In the genomic region with DNA sequence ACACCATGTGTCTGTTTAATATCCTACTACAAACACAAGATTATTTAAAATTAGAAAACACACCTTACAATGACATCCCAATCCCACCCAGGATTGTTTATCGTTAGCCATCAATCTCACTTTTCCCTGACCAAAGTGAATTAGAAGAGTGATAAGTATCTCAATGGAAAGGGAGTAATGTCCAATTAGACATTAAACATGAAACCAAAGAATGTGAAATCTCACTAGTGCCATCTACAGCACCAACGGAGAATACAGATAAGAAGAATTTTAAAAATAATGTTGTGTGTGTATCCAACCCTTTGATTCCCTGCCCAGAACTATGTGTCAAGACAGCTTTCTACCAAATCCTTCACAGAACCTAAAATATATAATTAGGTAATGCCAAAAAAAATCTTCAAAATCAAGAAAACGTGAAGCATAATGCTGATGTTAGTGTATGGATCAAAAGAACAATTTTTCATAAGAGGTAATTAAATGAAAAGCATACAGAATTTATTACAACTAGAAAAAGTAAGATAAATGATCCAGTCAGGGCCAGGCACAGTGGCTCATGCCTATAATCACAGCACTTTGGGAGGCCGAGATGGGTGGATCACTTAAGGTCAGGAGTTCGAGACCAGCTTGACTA, we compare ENCODE assay signal across 8 cellular contexts.
DNase-seq lines count a peak whose midpoint lies in the region; ATAC-seq and FAIRE-seq lines count a peak whose summit lies in the region.

No MANE protein-coding gene starts in this region.

- peak; percentile 10 for DNase-seq in DMS53 treated with DMSO at 0.1 percent for 48 hours (lab: John Stamatoyannopoulos, UW; ENCODE audit: unreplicated experiment)
- DNase-seq in HTR-8/SVneo (ENCODE audit: insufficient read length, low spot score): peak; percentile 15
- peak in 2 of 3 donors; percentile 1 for DNase-seq in immature natural killer cell
- no peak for DNase-seq in stimulated activated CD4-positive, alpha-beta T cell treated with anti-CD3 and anti-CD28 coated beads, Interleukin-1b, Interleukin-23, amount 100 ng/mL, for 48 hours
- DNase-seq in effector CD8-positive, alpha-beta T cell (lab: John Stamatoyannopoulos, UW): no peak

- H3K4me1 Mint-ChIP-seq in immature natural killer cell: peaks cover 2 to 18% of the 10 kb centered on the region in 2 donors

- H3K9me3 Mint-ChIP-seq in immature natural killer cell: no peaks in the 10 kb centered on the region

- no peaks in the 10 kb centered on the region for H3K27me3 Mint-ChIP-seq in immature natural killer cell (ENCODE audit: low read depth in 3 of 3)

- H3K36me3 Mint-ChIP-seq in immature natural killer cell: peaks cover 0 to 11% (median 3%) of the 10 kb centered on the region in 3 donors

- no peak overlapping the region for H3K4me3 Mint-ChIP-seq in immature natural killer cell

- no peak for FAIRE-seq in HTR-8/SVneo (lab: Jason Lieb, UNC)
- peak; percentile 58 for FAIRE-seq in TTC549 (lab: Jason Lieb, UNC)

- H3K27ac Mint-ChIP-seq in immature natural killer cell: no peak overlapping the region

- no peak for ATAC-seq in HG02885 (IDR thresholded peaks at IDR 0.05; ENCODE audit: poor library complexity, unreplicated experiment)
- no peak for ATAC-seq in GM21528 (IDR thresholded peaks at IDR 0.05; ENCODE audit: low FRiP score, unreplicated experiment)

Comparison
In these comparisons a context has a peak if more than half of its experiments do, and no peak if none do; other contexts are left out.
1. DNase-seq: peak in DMS53 treated with DMSO at 0.1 percent for 48 hours (single experiment), HTR-8/SVneo (single experiment) and immature natural killer cell (2 of 3); none in stimulated activated CD4-positive, alpha-beta T cell treated with anti-CD3 and anti-CD28 coated beads, Interleukin-1b, Interleukin-23, amount 100 ng/mL, for 48 hours (single experiment) and effector CD8-positive, alpha-beta T cell (single experiment).